In genomic region chr12:21794807-21795595, GRCh38 we compare ENCODE assay signal across 7 cellular contexts. TPM values are rescaled to one million over a fixed set of nuclear protein-coding genes. Genes with fewer than 3 reads are reported as not detected.
"Had no signal": no experiment of that assay in that cellular context is flagged by ENCODE, and none has a peak within 500 bp of the region (broad histone marks: within the 10 kb centered on the region; RNA-seq: fewer than 3 reads in every experiment).

No MANE protein-coding gene starts in this region.

RNA-seq across cellular contexts. Expression of gene KCNJ8, which starts 20.5 kb away (rescaled TPM):
- total RNA-seq: activated B cell treated with CpG ODN at 0.5 μM for 24 hours; activated CD8-positive, alpha-beta T cell treated with anti-CD3 and anti-CD28 coated beads for 36 hours; activated T-cell treated with anti-CD3 and anti-CD28 coated beads, Interleukin-2, amount 50 U/mL, for 4 hours; activated T-helper 17 cell treated with anti-CD3 and anti-CD28 coated beads, Interleukin-2, amount 50 U/mL, for 72 hours; dermis microvascular lymphatic vessel endothelial cell; endothelial cell of umbilical vein; T-helper 17 cell had no signal
- polyA plus RNA-seq: endothelial cell of umbilical vein had no signal
